Comparison of ENCODE assay signal across 15 cellular contexts in the genomic region with DNA sequence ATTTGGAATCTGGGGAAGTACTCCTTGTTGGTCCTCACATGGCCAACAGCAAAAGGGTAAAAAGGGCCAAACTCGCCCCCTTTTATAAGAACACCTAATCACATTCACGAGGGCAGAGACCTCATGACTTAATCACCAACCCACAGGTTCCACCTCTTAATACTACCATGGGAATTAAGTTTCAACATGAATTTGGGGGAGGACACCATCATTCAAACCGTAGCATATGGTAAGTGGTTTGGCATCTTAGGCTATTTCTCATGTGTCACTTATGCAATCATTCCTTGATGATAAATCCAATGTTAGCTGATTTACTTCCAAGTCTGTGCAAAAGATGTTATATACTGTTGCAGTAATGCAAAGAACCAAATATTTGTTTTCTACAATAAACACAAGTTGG.
DNase-seq lines count a peak whose midpoint lies in the region; ATAC-seq and TF ChIP-seq lines count a peak whose summit lies in the region.
"Had no signal": no experiment of that assay in that cellular context is flagged by ENCODE, and none has a peak within 500 bp of the region (broad histone marks: within the 10 kb centered on the region; RNA-seq: fewer than 3 reads in every experiment).

No MANE protein-coding gene starts in this region.

- H3K36me3 ChIP-seq in gastroesophageal sphincter: no peaks in the 10 kb centered on the region

- H3K9me3 ChIP-seq in gastroesophageal sphincter: no peaks in the 10 kb centered on the region
- H3K9me3 ChIP-seq: A549 had no signal

- H3K4me3 ChIP-seq in epithelial cell of esophagus (ENCODE audit: low read length) (no peak overlapping the region), gastroesophageal sphincter (no peak overlapping the region)
- H3K4me3 ChIP-seq: A549 had no signal

- peak; percentile 23 for DNase-seq in MV-4-11 (lab: John Stamatoyannopoulos, UW)
- peak; percentile 24 for DNase-seq in epithelial cell of esophagus (ENCODE audit: low read depth)
- peak; percentile 44 for DNase-seq in foreskin keratinocyte
- DNase-seq in activated naive CD4-positive, alpha-beta T cell (lab: John Stamatoyannopoulos, UW): no peak
- DNase-seq: CD8-positive, alpha-beta T cell; COR-L47; DMS153; DMS79 treated with DMSO at 0.1 percent for 48 hours; EL; HCEC 1CT; HFFc6 had no signal

- TF ChIP-seq POLR2A in gastroesophageal sphincter (IDR thresholded peaks at IDR 0.05): no peak

- H3K4me1 ChIP-seq in foreskin keratinocyte (no peaks in the 10 kb centered on the region), gastroesophageal sphincter (no peaks in the 10 kb centered on the region)
- H3K4me1 ChIP-seq: A549 had no signal

- WGBS in gastroesophageal sphincter (ENCODE audit: low coverage in 1 of 2), 2 donors: 80 to 81% methylated on average over 3 of the region's 3 CpGs

- no peaks in the 10 kb centered on the region for H3K27me3 ChIP-seq in foreskin keratinocyte
- H3K27me3 ChIP-seq in gastroesophageal sphincter: no peaks in the 10 kb centered on the region

- H3K27ac ChIP-seq in foreskin keratinocyte: no peak overlapping the region
- H3K27ac ChIP-seq in gastroesophageal sphincter: no peak overlapping the region
- H3K27ac ChIP-seq: A549 had no signal

- no peak for ATAC-seq in foreskin keratinocyte
- ATAC-seq in gastroesophageal sphincter: no peak
- no peak for ATAC-seq in GM19395 (IDR thresholded peaks at IDR 0.05; ENCODE audit: unreplicated experiment)
- ATAC-seq: A549; CD8-positive, alpha-beta T cell; HepG2 had no signal

- no peak for TF ChIP-seq EP300 in gastroesophageal sphincter (IDR thresholded peaks at IDR 0.05)

- TF ChIP-seq CTCF in epithelial cell of esophagus (IDR thresholded peaks at IDR 0.05; ENCODE audit: insufficient read depth, low read depth, low read length, missing control alignments) (no peak), foreskin keratinocyte (conservative IDR thresholded peaks at IDR 0.05) (no peak), gastroesophageal sphincter (IDR thresholded peaks at IDR 0.05) (no peak)

Comparison
In these comparisons a context has a peak if more than half of its experiments do, and no peak if none do; other contexts are left out.
1. DNase-seq: peak in MV-4-11 (single experiment), epithelial cell of esophagus (single experiment) and foreskin keratinocyte (2 of 2); none in activated naive CD4-positive, alpha-beta T cell (0 of 4).